ENCODE assay signal across 8 cellular contexts in the genomic region with DNA sequence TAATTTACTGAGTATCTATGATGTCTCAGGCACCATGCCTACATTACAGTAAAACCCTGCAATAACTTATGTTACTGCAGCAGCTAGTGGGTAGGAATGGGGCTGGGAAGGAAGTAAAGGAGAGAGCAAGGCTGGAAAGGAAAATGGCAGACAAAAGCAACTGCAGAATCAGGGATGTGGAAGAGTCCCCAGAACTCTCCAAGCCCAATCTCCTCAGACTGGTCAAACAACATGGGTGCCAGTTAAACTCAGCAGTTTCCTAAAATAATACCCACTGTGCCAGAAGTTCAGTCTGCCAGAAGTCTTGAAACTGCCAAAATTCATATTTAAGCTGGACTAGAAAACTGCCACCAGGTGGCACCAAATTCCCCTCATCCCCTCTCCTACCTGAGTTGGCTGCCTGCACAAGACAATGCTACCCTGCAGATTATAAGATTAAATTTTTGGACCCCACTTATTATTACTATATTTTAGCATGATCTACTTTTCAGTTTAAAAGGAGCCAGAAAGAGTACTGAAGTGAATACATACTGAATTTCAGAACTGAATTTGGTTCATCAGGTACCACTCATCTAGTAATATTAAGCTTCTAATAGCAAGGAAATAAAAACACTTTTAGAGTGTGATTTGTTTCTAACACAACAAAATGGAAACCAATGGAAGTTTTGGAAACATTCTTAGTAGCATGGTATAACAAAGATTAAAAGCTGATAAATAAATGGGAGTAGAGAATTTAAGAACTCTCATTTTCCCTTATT.
A peak's percentile ranks its signal among the peaks of the same experiment; 100 is the strongest.
DNase-seq lines count a peak whose midpoint lies in the region; ATAC-seq and TF ChIP-seq lines count a peak whose summit lies in the region.

No MANE protein-coding gene starts in this region.

- H3K79me2 ChIP-seq in fibroblast of lung (ENCODE audit: control insufficient read depth, insufficient read depth, low read length) (no peaks in the 10 kb centered on the region), neural progenitor cell (ENCODE audit: low read depth) (no peaks in the 10 kb centered on the region)

- no peak overlapping the region for H3K4me3 Mint-ChIP-seq in neural progenitor cell

- H3K4me2 ChIP-seq in fibroblast of lung (ENCODE audit: extremely low read depth, insufficient read depth, low read length) (no peak overlapping the region), neural progenitor cell (no peak overlapping the region)

- peaks cover 3% of the 10 kb centered on the region for H3K27me3 Mint-ChIP-seq in neural progenitor cell (ENCODE audit: insufficient read depth, low read depth)

- H2AFZ ChIP-seq in fibroblast of lung (ENCODE audit: low read length): no peak overlapping the region
- H2AFZ ChIP-seq in neural progenitor cell (replicated peaks): no peak overlapping the region

- H3K27ac ChIP-seq in fibroblast of lung (ENCODE audit: insufficient read depth, low read length): no peak overlapping the region
- no peak overlapping the region for H3K27ac ChIP-seq in neural progenitor cell
- H3K27ac ChIP-seq in subcutaneous abdominal adipose tissue (ENCODE audit: low read depth, low read length): peak overlapping the region; percentile 15

- no peak overlapping the region for H3K9ac ChIP-seq in fibroblast of lung (ENCODE audit: insufficient read depth, low read length)
- H3K9ac ChIP-seq in neural progenitor cell: no peak overlapping the region
- no peak overlapping the region for H3K9ac ChIP-seq in subcutaneous abdominal adipose tissue (ENCODE audit: low read length in 5 of 5)

- H3K36me3 ChIP-seq in fibroblast of lung (ENCODE audit: control insufficient read depth, insufficient read depth, low read length) (peaks cover 6% of the 10 kb centered on the region), neural progenitor cell (peaks cover 16% of the 10 kb centered on the region), subcutaneous abdominal adipose tissue (ENCODE audit: control insufficient read depth in 5 of 5, insufficient read depth in 5 of 5, low read length in 5 of 5) (peaks cover 64 to 86% (median 66%) of the 10 kb centered on the region in 5 donors)

- no peaks in the 10 kb centered on the region for H3K9me3 ChIP-seq in fibroblast of lung (ENCODE audit: control insufficient read depth, insufficient read depth, low read depth, low read length)
- no peaks in the 10 kb centered on the region for H3K9me3 ChIP-seq in neural progenitor cell (ENCODE audit: low read depth)
- H3K9me3 ChIP-seq in subcutaneous abdominal adipose tissue (ENCODE audit: control insufficient read depth in 5 of 5, low read length in 5 of 5): no peaks in the 10 kb centered on the region

- DNase-seq in NCI-H2171 treated with DMSO at 0.1 percent for 48 hours (lab: John Stamatoyannopoulos, UW) (peak; percentile 32), NCI-H2171 (lab: John Stamatoyannopoulos, UW) (no peak), OCI-M1 (lab: John Stamatoyannopoulos, UW) (peak; percentile 76), activated T-cell treated with anti-CD3 and anti-CD28 coated beads for 48 hours (ENCODE audit: low read depth) (peak; percentile 50), fibroblast of lung (ENCODE audit: low read depth in 2 of 2) (peak; percentile 53 to 71), neural progenitor cell (ENCODE audit: low spot score) (peak; percentile 55)

- H3K27ac Mint-ChIP-seq in neural progenitor cell: no peak overlapping the region

- H3K4me1 ChIP-seq in fibroblast of lung (ENCODE audit: control insufficient read depth, extremely low read depth, insufficient read depth, low read length) (no peaks in the 10 kb centered on the region), neural progenitor cell (no peaks in the 10 kb centered on the region), subcutaneous abdominal adipose tissue (ENCODE audit: control insufficient read depth in 5 of 5, insufficient read depth in 5 of 5, low read length in 5 of 5) (peaks cover 0 to 5% (median 4%) of the 10 kb centered on the region in 5 donors)

- H3F3A ChIP-seq in neural progenitor cell (ENCODE audit: low read depth): peaks cover 3% of the 10 kb centered on the region

- H3K4me3 ChIP-seq in fibroblast of lung (replicated peaks in 1 of 4; ENCODE audit: control extremely low read depth in 1 of 4, insufficient read depth in 1 of 4, low read depth in 3 of 4, low read length in 4 of 4): no peak overlapping the region
- no peak overlapping the region for H3K4me3 ChIP-seq in neural progenitor cell
- H3K4me3 ChIP-seq in subcutaneous abdominal adipose tissue (ENCODE audit: low read depth in 1 of 5, low read length in 5 of 5): no peak overlapping the region

- H3K27me3 ChIP-seq in fibroblast of lung (ENCODE audit: control insufficient read depth, insufficient read depth, low read length): no peaks in the 10 kb centered on the region
- H3K27me3 ChIP-seq in neural progenitor cell: no peaks in the 10 kb centered on the region
- no peaks in the 10 kb centered on the region for H3K27me3 ChIP-seq in subcutaneous abdominal adipose tissue (ENCODE audit: control insufficient read depth in 5 of 5, insufficient read depth in 4 of 5, low read length in 5 of 5)

- peaks cover 21% of the 10 kb centered on the region for H3K36me3 Mint-ChIP-seq in neural progenitor cell

- H4K20me1 ChIP-seq in fibroblast of lung (ENCODE audit: control insufficient read depth, extremely low read depth, insufficient read depth, low read length) (no peaks in the 10 kb centered on the region), neural progenitor cell (ENCODE audit: low read depth) (peaks cover 5% of the 10 kb centered on the region)

- TF ChIP-seq CTCF in fibroblast of lung (conservative IDR thresholded peaks at IDR 0.05 in 1 of 2, IDR thresholded peaks at IDR 0.05 in 1 of 2; ENCODE audit: low read depth in 1 of 2, low read length in 2 of 2) (peak; percentile 70 to 77), neural progenitor cell (IDR thresholded peaks at IDR 0.05) (peak; percentile 76)

- H3K4me1 Mint-ChIP-seq in neural progenitor cell: no peaks in the 10 kb centered on the region

- ATAC-seq in HG03432 (IDR thresholded peaks at IDR 0.05; ENCODE audit: unreplicated experiment): peak; percentile 77

- H3K9me3 Mint-ChIP-seq in neural progenitor cell: no peaks in the 10 kb centered on the region
